In the genomic region with DNA sequence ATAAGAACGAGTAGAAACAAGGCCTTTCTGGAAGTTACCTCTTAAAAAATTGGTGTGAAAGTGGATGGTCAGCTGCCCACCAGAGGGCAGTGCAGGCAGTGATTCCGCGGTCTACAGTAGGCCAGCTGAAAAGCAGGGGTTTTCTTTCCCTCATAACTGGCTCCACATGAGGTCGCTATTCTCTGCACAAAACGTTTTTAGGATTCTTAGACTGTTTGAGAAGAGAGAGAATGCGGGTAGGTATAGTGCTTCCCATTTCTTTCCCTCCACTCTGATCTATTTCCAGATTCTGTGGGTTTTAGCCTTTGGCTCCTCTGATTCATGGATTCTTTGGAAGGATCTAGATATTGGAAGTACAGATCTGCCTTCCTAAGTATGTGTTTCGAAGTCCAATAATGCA, we compare ENCODE assay signal across 1 cellular context.
A peak's percentile ranks its signal among the peaks of the same experiment; 100 is the strongest.
TF ChIP-seq lines count a peak whose summit lies in the region.

No MANE protein-coding gene starts in this region.

TF ChIP-seq in GM12878, 131 proteins besides CTCF, POLR2A, EP300 and RAD21 (continued from another document and continues in another):
- TF ChIP-seq, protein P1, sequence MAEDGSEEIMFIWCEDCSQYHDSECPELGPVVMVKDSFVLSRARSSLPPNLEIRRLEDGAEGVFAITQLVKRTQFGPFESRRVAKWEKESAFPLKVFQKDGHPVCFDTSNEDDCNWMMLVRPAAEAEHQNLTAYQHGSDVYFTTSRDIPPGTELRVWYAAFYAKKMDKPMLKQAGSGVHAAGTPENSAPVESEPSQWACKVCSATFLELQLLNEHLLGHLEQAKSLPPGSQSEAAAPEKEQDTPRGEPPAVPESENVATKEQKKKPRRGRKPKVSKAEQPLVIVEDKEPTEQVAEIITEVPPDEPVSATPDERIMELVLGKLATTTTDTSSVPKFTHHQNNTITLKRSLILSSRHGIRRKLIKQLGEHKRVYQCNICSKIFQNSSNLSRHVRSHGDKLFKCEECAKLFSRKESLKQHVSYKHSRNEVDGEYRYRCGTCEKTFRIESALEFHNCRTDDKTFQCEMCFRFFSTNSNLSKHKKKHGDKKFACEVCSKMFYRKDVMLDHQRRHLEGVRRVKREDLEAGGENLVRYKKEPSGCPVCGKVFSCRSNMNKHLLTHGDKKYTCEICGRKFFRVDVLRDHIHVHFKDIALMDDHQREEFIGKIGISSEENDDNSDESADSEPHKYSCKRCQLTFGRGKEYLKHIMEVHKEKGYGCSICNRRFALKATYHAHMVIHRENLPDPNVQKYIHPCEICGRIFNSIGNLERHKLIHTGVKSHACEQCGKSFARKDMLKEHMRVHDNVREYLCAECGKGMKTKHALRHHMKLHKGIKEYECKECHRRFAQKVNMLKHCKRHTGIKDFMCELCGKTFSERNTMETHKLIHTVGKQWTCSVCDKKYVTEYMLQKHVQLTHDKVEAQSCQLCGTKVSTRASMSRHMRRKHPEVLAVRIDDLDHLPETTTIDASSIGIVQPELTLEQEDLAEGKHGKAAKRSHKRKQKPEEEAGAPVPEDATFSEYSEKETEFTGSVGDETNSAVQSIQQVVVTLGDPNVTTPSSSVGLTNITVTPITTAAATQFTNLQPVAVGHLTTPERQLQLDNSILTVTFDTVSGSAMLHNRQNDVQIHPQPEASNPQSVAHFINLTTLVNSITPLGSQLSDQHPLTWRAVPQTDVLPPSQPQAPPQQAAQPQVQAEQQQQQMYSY (CRISPR knock-in tag; IDR thresholded peaks at IDR 0.05): no peak
- TF ChIP-seq EED (IDR thresholded peaks at IDR 0.05; ENCODE audit: low read depth): 0 out of 2 replicates have a peak, but pooled peaks have one; percentile 16
- TF ChIP-seq, protein P2, sequence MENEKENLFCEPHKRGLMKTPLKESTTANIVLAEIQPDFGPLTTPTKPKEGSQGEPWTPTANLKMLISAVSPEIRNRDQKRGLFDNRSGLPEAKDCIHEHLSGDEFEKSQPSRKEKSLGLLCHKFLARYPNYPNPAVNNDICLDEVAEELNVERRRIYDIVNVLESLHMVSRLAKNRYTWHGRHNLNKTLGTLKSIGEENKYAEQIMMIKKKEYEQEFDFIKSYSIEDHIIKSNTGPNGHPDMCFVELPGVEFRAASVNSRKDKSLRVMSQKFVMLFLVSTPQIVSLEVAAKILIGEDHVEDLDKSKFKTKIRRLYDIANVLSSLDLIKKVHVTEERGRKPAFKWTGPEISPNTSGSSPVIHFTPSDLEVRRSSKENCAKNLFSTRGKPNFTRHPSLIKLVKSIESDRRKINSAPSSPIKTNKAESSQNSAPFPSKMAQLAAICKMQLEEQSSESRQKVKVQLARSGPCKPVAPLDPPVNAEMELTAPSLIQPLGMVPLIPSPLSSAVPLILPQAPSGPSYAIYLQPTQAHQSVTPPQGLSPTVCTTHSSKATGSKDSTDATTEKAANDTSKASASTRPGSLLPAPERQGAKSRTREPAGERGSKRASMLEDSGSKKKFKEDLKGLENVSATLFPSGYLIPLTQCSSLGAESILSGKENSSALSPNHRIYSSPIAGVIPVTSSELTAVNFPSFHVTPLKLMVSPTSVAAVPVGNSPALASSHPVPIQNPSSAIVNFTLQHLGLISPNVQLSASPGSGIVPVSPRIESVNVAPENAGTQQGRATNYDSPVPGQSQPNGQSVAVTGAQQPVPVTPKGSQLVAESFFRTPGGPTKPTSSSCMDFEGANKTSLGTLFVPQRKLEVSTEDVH (IDR thresholded peaks at IDR 0.05; ENCODE audit: low read depth, partially characterized antibody): no peak
- TF ChIP-seq NBN (IDR thresholded peaks at IDR 0.05): no peak
- peak; percentile 49; the same call in 1 of the 2 replicates for TF ChIP-seq TBL1XR1 (IDR thresholded peaks at IDR 0.05; ENCODE audit: low read depth, low read length)
- TF ChIP-seq CBX5 (IDR thresholded peaks at IDR 0.05; ENCODE audit: low read depth): no peak
- peak in 1 of 2 experiments; percentile 50; a peak in 2 of 4 replicates for TF ChIP-seq BHLHE40 (IDR thresholded peaks at IDR 0.05; ENCODE audit: borderline replicate concordance in 1 of 2, low read depth in 2 of 2, low read length in 1 of 2)
- no peak for TF ChIP-seq NRF1 (conservative IDR thresholded peaks at IDR 0.05; ENCODE audit: low read depth, low read length)
- TF ChIP-seq RAD51 (IDR thresholded peaks at IDR 0.05): no peak
- TF ChIP-seq ZNF217 (IDR thresholded peaks at IDR 0.05): no peak
- no peak for TF ChIP-seq CBFB (IDR thresholded peaks at IDR 0.05; ENCODE audit: low read depth)
- TF ChIP-seq, protein P3, sequence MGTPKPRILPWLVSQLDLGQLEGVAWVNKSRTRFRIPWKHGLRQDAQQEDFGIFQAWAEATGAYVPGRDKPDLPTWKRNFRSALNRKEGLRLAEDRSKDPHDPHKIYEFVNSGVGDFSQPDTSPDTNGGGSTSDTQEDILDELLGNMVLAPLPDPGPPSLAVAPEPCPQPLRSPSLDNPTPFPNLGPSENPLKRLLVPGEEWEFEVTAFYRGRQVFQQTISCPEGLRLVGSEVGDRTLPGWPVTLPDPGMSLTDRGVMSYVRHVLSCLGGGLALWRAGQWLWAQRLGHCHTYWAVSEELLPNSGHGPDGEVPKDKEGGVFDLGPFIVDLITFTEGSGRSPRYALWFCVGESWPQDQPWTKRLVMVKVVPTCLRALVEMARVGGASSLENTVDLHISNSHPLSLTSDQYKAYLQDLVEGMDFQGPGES (IDR thresholded peaks at IDR 0.05): no peak
- no peak for TF ChIP-seq CHD4 (IDR thresholded peaks at IDR 0.05)
- TF ChIP-seq MEF2B (IDR thresholded peaks at IDR 0.05; ENCODE audit: partially characterized antibody, poor library complexity, severe bottlenecking): peak; percentile 8
- no peak for TF ChIP-seq SPI1 (IDR thresholded peaks at IDR 0.05; ENCODE audit: borderline replicate concordance, insufficient read depth, low read depth, low read length)
- no peak for TF ChIP-seq MXI1 (IDR thresholded peaks at IDR 0.05; ENCODE audit: low read depth, low read length)
- TF ChIP-seq TAF1 (IDR thresholded peaks at IDR 0.05; ENCODE audit: borderline replicate concordance, low read depth, low read length): no peak
- no peak for TF ChIP-seq CHD1 (IDR thresholded peaks at IDR 0.05; ENCODE audit: low read depth, low read length)
- no peak for TF ChIP-seq ZNF384 (IDR thresholded peaks at IDR 0.05; ENCODE audit: borderline replicate concordance, low read depth, low read length)
- TF ChIP-seq, protein P4, sequence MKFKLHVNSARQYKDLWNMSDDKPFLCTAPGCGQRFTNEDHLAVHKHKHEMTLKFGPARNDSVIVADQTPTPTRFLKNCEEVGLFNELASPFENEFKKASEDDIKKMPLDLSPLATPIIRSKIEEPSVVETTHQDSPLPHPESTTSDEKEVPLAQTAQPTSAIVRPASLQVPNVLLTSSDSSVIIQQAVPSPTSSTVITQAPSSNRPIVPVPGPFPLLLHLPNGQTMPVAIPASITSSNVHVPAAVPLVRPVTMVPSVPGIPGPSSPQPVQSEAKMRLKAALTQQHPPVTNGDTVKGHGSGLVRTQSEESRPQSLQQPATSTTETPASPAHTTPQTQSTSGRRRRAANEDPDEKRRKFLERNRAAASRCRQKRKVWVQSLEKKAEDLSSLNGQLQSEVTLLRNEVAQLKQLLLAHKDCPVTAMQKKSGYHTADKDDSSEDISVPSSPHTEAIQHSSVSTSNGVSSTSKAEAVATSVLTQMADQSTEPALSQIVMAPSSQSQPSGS (IDR thresholded peaks at IDR 0.05; ENCODE audit: low read length): no peak
- TF ChIP-seq POU2F2 (IDR thresholded peaks at IDR 0.05; ENCODE audit: borderline replicate concordance, low read depth, low read length): peak; percentile 44; the same call in 1 of the 3 replicates
- TF ChIP-seq RFX5 (IDR thresholded peaks at IDR 0.05; ENCODE audit: low read depth, low read length): no peak
- TF ChIP-seq, protein P5, sequence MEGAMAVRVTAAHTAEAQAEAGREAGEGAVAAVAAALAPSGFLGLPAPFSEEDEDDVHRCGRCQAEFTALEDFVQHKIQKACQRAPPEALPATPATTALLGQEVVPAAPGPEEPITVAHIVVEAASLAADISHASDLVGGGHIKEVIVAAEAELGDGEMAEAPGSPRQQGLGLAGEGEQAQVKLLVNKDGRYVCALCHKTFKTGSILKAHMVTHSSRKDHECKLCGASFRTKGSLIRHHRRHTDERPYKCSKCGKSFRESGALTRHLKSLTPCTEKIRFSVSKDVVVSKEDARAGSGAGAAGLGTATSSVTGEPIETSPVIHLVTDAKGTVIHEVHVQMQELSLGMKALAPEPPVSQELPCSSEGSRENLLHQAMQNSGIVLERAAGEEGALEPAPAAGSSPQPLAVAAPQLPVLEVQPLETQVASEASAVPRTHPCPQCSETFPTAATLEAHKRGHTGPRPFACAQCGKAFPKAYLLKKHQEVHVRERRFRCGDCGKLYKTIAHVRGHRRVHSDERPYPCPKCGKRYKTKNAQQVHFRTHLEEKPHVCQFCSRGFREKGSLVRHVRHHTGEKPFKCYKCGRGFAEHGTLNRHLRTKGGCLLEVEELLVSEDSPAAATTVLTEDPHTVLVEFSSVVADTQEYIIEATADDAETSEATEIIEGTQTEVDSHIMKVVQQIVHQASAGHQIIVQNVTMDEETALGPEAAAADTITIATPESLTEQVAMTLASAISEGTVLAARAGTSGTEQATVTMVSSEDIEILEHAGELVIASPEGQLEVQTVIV (IDR thresholded peaks at IDR 0.05; ENCODE audit: borderline replicate concordance, partially characterized antibody): no peak
- TF ChIP-seq ZNF207 (IDR thresholded peaks at IDR 0.05; ENCODE audit: borderline replicate concordance): no peak
- TF ChIP-seq CREB1 (IDR thresholded peaks at IDR 0.05; ENCODE audit: low read depth): no peak
- 0 out of 2 replicates have a peak, but pooled peaks have one; percentile 91 for TF ChIP-seq WRNIP1 (IDR thresholded peaks at IDR 0.05; ENCODE audit: borderline replicate concordance, low read depth, low read length)
- TF ChIP-seq HDAC2 (IDR thresholded peaks at IDR 0.05): no peak
- no peak for TF ChIP-seq IRF4 (IDR thresholded peaks at IDR 0.05; ENCODE audit: low read depth, low read length)
- TF ChIP-seq EZH2 (IDR thresholded peaks at IDR 0.05; ENCODE audit: borderline replicate concordance, control insufficient read depth, low read depth, low read length): no peak
- no peak for TF ChIP-seq BCL11A (IDR thresholded peaks at IDR 0.05; ENCODE audit: low read depth, low read length)
- TF ChIP-seq TARDBP (IDR thresholded peaks at IDR 0.05; ENCODE audit: borderline replicate concordance): no peak
- TF ChIP-seq, protein P6, sequence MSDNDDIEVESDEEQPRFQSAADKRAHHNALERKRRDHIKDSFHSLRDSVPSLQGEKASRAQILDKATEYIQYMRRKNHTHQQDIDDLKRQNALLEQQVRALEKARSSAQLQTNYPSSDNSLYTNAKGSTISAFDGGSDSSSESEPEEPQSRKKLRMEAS (IDR thresholded peaks at IDR 0.05; ENCODE audit: low read depth, low read length): no peak
- no peak for TF ChIP-seq SREBF1 (IDR thresholded peaks at IDR 0.05; ENCODE audit: low read length)
- TF ChIP-seq, protein P7, sequence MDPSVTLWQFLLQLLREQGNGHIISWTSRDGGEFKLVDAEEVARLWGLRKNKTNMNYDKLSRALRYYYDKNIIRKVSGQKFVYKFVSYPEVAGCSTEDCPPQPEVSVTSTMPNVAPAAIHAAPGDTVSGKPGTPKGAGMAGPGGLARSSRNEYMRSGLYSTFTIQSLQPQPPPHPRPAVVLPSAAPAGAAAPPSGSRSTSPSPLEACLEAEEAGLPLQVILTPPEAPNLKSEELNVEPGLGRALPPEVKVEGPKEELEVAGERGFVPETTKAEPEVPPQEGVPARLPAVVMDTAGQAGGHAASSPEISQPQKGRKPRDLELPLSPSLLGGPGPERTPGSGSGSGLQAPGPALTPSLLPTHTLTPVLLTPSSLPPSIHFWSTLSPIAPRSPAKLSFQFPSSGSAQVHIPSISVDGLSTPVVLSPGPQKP (IDR thresholded peaks at IDR 0.05; ENCODE audit: low read depth, low read length): no peak
- TF ChIP-seq, protein P8, sequence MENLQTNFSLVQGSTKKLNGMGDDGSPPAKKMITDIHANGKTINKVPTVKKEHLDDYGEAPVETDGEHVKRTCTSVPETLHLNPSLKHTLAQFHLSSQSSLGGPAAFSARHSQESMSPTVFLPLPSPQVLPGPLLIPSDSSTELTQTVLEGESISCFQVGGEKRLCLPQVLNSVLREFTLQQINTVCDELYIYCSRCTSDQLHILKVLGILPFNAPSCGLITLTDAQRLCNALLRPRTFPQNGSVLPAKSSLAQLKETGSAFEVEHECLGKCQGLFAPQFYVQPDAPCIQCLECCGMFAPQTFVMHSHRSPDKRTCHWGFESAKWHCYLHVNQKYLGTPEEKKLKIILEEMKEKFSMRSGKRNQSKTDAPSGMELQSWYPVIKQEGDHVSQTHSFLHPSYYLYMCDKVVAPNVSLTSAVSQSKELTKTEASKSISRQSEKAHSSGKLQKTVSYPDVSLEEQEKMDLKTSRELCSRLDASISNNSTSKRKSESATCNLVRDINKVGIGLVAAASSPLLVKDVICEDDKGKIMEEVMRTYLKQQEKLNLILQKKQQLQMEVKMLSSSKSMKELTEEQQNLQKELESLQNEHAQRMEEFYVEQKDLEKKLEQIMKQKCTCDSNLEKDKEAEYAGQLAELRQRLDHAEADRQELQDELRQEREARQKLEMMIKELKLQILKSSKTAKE (IDR thresholded peaks at IDR 0.05; ENCODE audit: low read depth, poor library complexity, severe bottlenecking): peak; percentile 69
- TF ChIP-seq SMARCA5 (IDR thresholded peaks at IDR 0.05): peak; percentile 82; the same call in 1 of the 2 replicates
- no peak for TF ChIP-seq GATAD2B (conservative IDR thresholded peaks at IDR 0.05; ENCODE audit: low read depth)
- TF ChIP-seq, protein P9, sequence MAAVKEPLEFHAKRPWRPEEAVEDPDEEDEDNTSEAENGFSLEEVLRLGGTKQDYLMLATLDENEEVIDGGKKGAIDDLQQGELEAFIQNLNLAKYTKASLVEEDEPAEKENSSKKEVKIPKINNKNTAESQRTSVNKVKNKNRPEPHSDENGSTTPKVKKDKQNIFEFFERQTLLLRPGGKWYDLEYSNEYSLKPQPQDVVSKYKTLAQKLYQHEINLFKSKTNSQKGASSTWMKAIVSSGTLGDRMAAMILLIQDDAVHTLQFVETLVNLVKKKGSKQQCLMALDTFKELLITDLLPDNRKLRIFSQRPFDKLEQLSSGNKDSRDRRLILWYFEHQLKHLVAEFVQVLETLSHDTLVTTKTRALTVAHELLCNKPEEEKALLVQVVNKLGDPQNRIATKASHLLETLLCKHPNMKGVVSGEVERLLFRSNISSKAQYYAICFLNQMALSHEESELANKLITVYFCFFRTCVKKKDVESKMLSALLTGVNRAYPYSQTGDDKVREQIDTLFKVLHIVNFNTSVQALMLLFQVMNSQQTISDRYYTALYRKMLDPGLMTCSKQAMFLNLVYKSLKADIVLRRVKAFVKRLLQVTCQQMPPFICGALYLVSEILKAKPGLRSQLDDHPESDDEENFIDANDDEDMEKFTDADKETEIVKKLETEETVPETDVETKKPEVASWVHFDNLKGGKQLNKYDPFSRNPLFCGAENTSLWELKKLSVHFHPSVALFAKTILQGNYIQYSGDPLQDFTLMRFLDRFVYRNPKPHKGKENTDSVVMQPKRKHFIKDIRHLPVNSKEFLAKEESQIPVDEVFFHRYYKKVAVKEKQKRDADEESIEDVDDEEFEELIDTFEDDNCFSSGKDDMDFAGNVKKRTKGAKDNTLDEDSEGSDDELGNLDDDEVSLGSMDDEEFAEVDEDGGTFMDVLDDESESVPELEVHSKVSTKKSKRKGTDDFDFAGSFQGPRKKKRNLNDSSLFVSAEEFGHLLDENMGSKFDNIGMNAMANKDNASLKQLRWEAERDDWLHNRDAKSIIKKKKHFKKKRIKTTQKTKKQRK (IDR thresholded peaks at IDR 0.05; ENCODE audit: low read depth, low read length): no peak
- TF ChIP-seq PAX5 (IDR thresholded peaks at IDR 0.05; ENCODE audit: borderline replicate concordance, low read depth, low read length): no peak
